ENCODE assay signal across 7 cellular contexts in genomic region chr17:35448214-35448898, GRCh38.
A peak's percentile ranks its signal among the peaks of the same experiment; 100 is the strongest.
DNase-seq lines count a peak whose midpoint lies in the region; ATAC-seq and TF ChIP-seq lines count a peak whose summit lies in the region.

A gene with protein sequence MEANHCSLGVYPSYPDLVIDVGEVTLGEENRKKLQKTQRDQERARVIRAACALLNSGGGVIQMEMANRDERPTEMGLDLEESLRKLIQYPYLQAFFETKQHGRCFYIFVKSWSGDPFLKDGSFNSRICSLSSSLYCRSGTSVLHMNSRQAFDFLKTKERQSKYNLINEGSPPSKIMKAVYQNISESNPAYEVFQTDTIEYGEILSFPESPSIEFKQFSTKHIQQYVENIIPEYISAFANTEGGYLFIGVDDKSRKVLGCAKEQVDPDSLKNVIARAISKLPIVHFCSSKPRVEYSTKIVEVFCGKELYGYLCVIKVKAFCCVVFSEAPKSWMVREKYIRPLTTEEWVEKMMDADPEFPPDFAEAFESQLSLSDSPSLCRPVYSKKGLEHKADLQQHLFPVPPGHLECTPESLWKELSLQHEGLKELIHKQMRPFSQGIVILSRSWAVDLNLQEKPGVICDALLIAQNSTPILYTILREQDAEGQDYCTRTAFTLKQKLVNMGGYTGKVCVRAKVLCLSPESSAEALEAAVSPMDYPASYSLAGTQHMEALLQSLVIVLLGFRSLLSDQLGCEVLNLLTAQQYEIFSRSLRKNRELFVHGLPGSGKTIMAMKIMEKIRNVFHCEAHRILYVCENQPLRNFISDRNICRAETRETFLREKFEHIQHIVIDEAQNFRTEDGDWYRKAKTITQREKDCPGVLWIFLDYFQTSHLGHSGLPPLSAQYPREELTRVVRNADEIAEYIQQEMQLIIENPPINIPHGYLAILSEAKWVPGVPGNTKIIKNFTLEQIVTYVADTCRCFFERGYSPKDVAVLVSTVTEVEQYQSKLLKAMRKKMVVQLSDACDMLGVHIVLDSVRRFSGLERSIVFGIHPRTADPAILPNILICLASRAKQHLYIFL (minus strand): TSS chr17:35448766. CDS start chr17:35445680, 3,086 bp downstream.

- H3K27ac Mint-ChIP-seq in nephron: peak within 1 kb of the TSS; percentile 42 to 73 (median 60)
- H3K27ac Mint-ChIP-seq in stimulated activated naive CD8-positive, alpha-beta T cell treated with anti-CD3 and anti-CD28 coated beads, Interleukin-15, amount 100 ng/mL, for 72 hours: peak within 1 kb of the TSS; percentile 48 to 88

- no peaks in the 10 kb centered on the region for H3K36me3 Mint-ChIP-seq in nephron (ENCODE audit: low read depth)

- peak within 1 kb of the TSS; percentile 80 to 82 (median 82) for H3K4me3 Mint-ChIP-seq in nephron
- H3K4me3 Mint-ChIP-seq in stimulated activated naive CD8-positive, alpha-beta T cell treated with anti-CD3 and anti-CD28 coated beads, Interleukin-15, amount 100 ng/mL, for 72 hours: peak within 1 kb of the TSS; percentile 76 to 79

- peaks cover 3% of the 10 kb centered on the region for H3K9me3 Mint-ChIP-seq in nephron
- H3K9me3 Mint-ChIP-seq in stimulated activated naive CD8-positive, alpha-beta T cell treated with anti-CD3 and anti-CD28 coated beads, Interleukin-15, amount 100 ng/mL, for 72 hours: no peaks in the 10 kb centered on the region

- ATAC-seq in GM18867 (IDR thresholded peaks at IDR 0.05; ENCODE audit: unreplicated experiment): peak; percentile 60
- peak; percentile 69 for ATAC-seq in HG03066 (IDR thresholded peaks at IDR 0.05; ENCODE audit: low read depth, unreplicated experiment)
- ATAC-seq in stimulated activated naive CD8-positive, alpha-beta T cell treated with anti-CD3 and anti-CD28 coated beads, Interleukin-15, amount 100 ng/mL, for 72 hours: peak; percentile 99

- no peak for TF ChIP-seq CTCF in nephron (IDR thresholded peaks at IDR 0.05; ENCODE audit: unreplicated experiment in 3 of 3)

- DNase-seq in NK-92 treated with Interleukin-12 subunit alpha and Interleukin-12 subunit beta, amount 100 ng/mL, for 24 hours (lab: John Stamatoyannopoulos, UW): peak; percentile 95
- peak; percentile 95 for DNase-seq in activated CD8-positive, alpha-beta memory T cell treated with anti-CD3 and anti-CD28 coated beads, Interleukin-2, amount 50 U/mL, for 48 hours
- DNase-seq in fibroblast of gingiva (ENCODE audit: low read depth): peak; percentile 4
- peak; percentile 92 to 96 for DNase-seq in stimulated activated naive CD8-positive, alpha-beta T cell treated with anti-CD3 and anti-CD28 coated beads, Interleukin-15, amount 100 ng/mL, for 72 hours

- H3K27me3 Mint-ChIP-seq in nephron (ENCODE audit: low read depth): peaks cover 79% of the 10 kb centered on the region
- H3K27me3 Mint-ChIP-seq in stimulated activated naive CD8-positive, alpha-beta T cell treated with anti-CD3 and anti-CD28 coated beads, Interleukin-15, amount 100 ng/mL, for 72 hours: no peaks in the 10 kb centered on the region

- no peaks in the 10 kb centered on the region for H3K4me1 Mint-ChIP-seq in nephron
- H3K4me1 Mint-ChIP-seq in stimulated activated naive CD8-positive, alpha-beta T cell treated with anti-CD3 and anti-CD28 coated beads, Interleukin-15, amount 100 ng/mL, for 72 hours: peaks cover 36% of the 10 kb centered on the region

Comparison
In these comparisons a context has a peak if more than half of its experiments do, and no peak if none do; other contexts are left out.
1. Peak in every context shown above with its lines: DNase-seq and ATAC-seq.
2. DNase-seq: peak in every context shown above with its lines; median percentile 95 in NK-92 treated with Interleukin-12 subunit alpha and Interleukin-12 subunit beta, amount 100 ng/mL, for 24 hours; 95 in activated CD8-positive, alpha-beta memory T cell treated with anti-CD3 and anti-CD28 coated beads, Interleukin-2, amount 50 U/mL, for 48 hours; 94 in stimulated activated naive CD8-positive, alpha-beta T cell treated with anti-CD3 and anti-CD28 coated beads, Interleukin-15, amount 100 ng/mL, for 72 hours; 4 in fibroblast of gingiva.